Comparison of ENCODE assay signal across 8 cellular contexts in the genomic region with DNA sequence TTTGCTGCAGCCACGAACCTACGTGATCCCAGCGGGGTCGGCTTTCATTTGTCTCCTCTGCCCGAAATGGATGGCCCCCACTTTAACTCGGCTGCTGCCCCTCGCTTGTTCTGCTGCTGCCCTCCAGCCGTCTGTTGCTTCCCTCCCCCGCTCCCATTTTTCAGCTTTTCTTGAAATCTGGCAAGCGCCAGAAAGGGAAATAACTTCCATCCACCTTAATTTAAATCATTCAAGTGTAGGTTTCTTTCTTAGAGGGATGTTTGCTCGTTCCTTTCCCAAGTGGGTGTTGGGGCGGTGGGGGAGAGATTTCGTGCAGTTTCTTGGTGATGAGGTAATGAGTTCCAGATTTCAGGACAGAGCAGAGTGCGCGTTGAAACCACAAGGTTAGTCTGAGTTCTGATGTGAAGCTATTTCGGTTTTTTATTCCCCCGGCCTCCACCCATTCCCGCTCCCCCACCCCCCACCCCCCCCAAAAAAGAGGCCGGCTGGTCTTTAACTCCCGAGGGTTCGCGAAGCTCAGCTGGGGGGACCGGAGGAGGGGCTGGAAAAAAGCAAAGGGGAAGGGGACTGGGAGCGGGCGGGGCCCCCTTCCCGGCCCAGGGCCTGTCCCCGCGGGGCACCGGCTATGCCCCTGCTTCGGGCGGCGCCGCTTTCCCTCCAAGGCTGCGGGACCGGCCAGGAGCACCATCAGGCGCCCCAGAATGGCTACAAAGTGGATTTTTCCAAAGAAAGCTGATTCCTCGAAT. TPM values are rescaled to one million over a fixed set of nuclear protein-coding genes. Genes with fewer than 3 reads are reported as not detected.
A peak's percentile ranks its signal among the peaks of the same experiment; 100 is the strongest.
DNase-seq lines count a peak whose midpoint lies in the region; ATAC-seq, FAIRE-seq and TF ChIP-seq lines count a peak whose summit lies in the region.

No MANE protein-coding gene starts in this region.

- DNase-seq in GM04504 (ENCODE audit: low read depth) (peak; percentile 91), NB4 (ENCODE audit: low read depth) (peak; percentile 46), cardiac muscle cell (ENCODE audit: low read depth in 1 of 2, low spot score in 1 of 2) (peak in 1 of 2 donors; percentile 91), pancreas (peak in 3 of 6 donors; percentile 60 to 62 (median 62)), cerebellar nuclear complex (lab: John Stamatoyannopoulos, UW) (no peak)

- no peak for TF ChIP-seq CTCF in NB4 (IDR thresholded peaks at IDR 0.05; ENCODE audit: low read depth, low read length)
- no peak for TF ChIP-seq CTCF in cardiac muscle cell (IDR thresholded peaks at IDR 0.05; ENCODE audit: low read depth, low read length)
- TF ChIP-seq CTCF in pancreas (IDR thresholded peaks at IDR 0.05) = no peak

- H3K4me1 ChIP-seq in cardiac muscle cell (ENCODE audit: low read depth) (peaks cover 19% of the 10 kb centered on the region), pancreas (peaks cover 0 to 4% (median 0%) of the 10 kb centered on the region in 3 donors)

- H3K9me3 ChIP-seq in cardiac muscle cell (ENCODE audit: low read depth) (no peaks in the 10 kb centered on the region), pancreas (no peaks in the 10 kb centered on the region)

- ATAC-seq in pancreas (peak; percentile 1 to 4 (median 2)), GM19328 (IDR thresholded peaks at IDR 0.05; ENCODE audit: unreplicated experiment) (no peak), HG02884 (IDR thresholded peaks at IDR 0.05; ENCODE audit: unreplicated experiment) (no peak)

- H3K4me1 Mint-ChIP-seq in activated naive CD8-positive, alpha-beta T cell (ENCODE audit: low read depth) = peaks cover 48% of the 10 kb centered on the region

- H3K9me3 Mint-ChIP-seq in activated naive CD8-positive, alpha-beta T cell (ENCODE audit: low read depth) = no peaks in the 10 kb centered on the region

- peaks cover 13% of the 10 kb centered on the region for H3K36me3 ChIP-seq in cardiac muscle cell
- H3K36me3 ChIP-seq in pancreas = peaks cover 0 to 10% (median 7%) of the 10 kb centered on the region in 3 donors

- H3K36me3 Mint-ChIP-seq in activated naive CD8-positive, alpha-beta T cell = peaks cover 7% of the 10 kb centered on the region

- H3K27me3 Mint-ChIP-seq in activated naive CD8-positive, alpha-beta T cell = no peaks in the 10 kb centered on the region

- 0 to 1% methylated on average over 32 to 37 of the region's 37 CpGs for WGBS in pancreas, 2 donors

- peak overlapping the region; percentile 100 for H3K27ac Mint-ChIP-seq in activated naive CD8-positive, alpha-beta T cell

- H3K27me3 ChIP-seq in cardiac muscle cell (no peaks in the 10 kb centered on the region), pancreas (no peaks in the 10 kb centered on the region)

- H3K27ac ChIP-seq in cardiac muscle cell (peak overlapping the region; percentile 98), pancreas (peak overlapping the region; percentile 99 to 100 (median 99))

- no peak for TF ChIP-seq POLR2A in NB4 (IDR thresholded peaks at IDR 0.05; ENCODE audit: extremely low read depth, insufficient read length)

- no peak for FAIRE-seq in pancreas (lab: Jason Lieb, UNC)

- peak overlapping the region; percentile 99 for H3K4me3 Mint-ChIP-seq in activated naive CD8-positive, alpha-beta T cell

- peak overlapping the region; percentile 25 for H3K4me3 ChIP-seq in NB4 (ENCODE audit: low read depth, low read length)
- H3K4me3 ChIP-seq in cardiac muscle cell = peak overlapping the region; percentile 77
- peak overlapping the region; percentile 45 to 85 (median 74) for H3K4me3 ChIP-seq in pancreas

- intact Hi-C loops in pancreas (cut with DNase I) = no loop called here

RNA-seq across cellular contexts. Expression of gene ZFP36L1, which starts 2.2 kb away (rescaled TPM):
- 822 and 1,327 TPM in 2 replicates for total RNA-seq in cardiac muscle cell
- polyA plus RNA-seq in cardiac muscle cell = 219 and 454 TPM in 2 replicates
- 100 to 1,000 TPM; 121 to 310 (median 212) TPM for total RNA-seq in pancreas
- 100 to 1,000 TPM in 1 of 2 donors, 10 to 100 TPM in 1; 63.7 to 150 TPM for polyA plus RNA-seq in pancreas

Comparison
In these comparisons a context has a peak if more than half of its experiments do, and no peak if none do; other contexts are left out.
1. DNase-seq: peak in GM04504 (single experiment) and NB4 (single experiment); none in cerebellar nuclear complex (0 of 2).
2. H3K4me3 ChIP-seq: peak in every context shown above with its lines; median percentile 77 in cardiac muscle cell; 74 in pancreas; 25 in NB4.
3. ATAC-seq: peak in pancreas (4 of 4); none in GM19328 (single experiment) and HG02884 (single experiment).